ENCODE assay signal across 11 cellular contexts in the genomic region with DNA sequence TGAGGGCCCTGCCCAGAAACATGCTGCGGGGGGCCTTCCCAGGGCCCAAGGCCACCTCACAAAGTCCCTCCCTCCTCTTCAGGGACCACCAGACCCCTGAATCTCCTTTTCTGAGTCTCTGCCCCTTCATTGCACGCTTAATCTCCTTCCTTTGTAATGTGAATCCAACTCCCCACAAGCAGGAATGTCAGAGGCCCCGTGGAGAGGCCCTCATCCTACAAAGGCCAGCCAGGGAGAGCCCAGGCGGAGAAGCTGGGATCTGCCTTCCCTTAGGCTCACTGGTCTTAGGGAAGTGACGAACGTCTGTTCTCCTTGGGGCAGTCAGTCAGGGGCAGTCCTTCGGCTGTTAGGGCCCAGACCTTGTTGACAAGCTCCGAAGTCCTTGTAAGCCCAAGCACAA. TPM values are rescaled to one million over a fixed set of nuclear protein-coding genes. Genes with fewer than 3 reads are reported as not detected.
DNase-seq lines count a peak whose midpoint lies in the region; ATAC-seq, FAIRE-seq and TF ChIP-seq lines count a peak whose summit lies in the region.
"Had no signal": no experiment of that assay in that cellular context is flagged by ENCODE, and none has a peak within 500 bp of the region (broad histone marks: within the 10 kb centered on the region; RNA-seq: fewer than 3 reads in every experiment).

No MANE protein-coding gene starts in this region.

- in situ Hi-C loops in GM13976 (cut with MboI; ENCODE audit: low sequenced_read_pairs, unreplicated experiment) (no loop called here), G401 (cut with HindIII; ENCODE audit: low sequenced_read_pairs) (no loop called here)

- H3K9me3 ChIP-seq in kidney (ENCODE audit: control insufficient read depth in 1 of 2, low read length in 2 of 2) = no peaks in the 10 kb centered on the region

- H3K4me3 Mint-ChIP-seq in T-cell = peak overlapping the region in 1 of 3 donors; percentile 84
- no peak overlapping the region for H3K4me3 Mint-ChIP-seq in neural crest cell

- POLR2A ChIA-PET in T-cell (lab: Charles Lee) = interaction anchor here in 1 of 2 donors (0.6 kb wide), 1 partner anchor 167 kb away, joined by 3 read pairs; no protein-coding TSS in a partner anchor

- intact Hi-C loops in kidney (cut with DNase I) = no loop called here

- H3K36me3 Mint-ChIP-seq in T-cell (peaks cover 10% of the 10 kb centered on the region), neural crest cell (ENCODE audit: low read depth) (no peaks in the 10 kb centered on the region)

- H3K4me1 ChIP-seq in kidney (ENCODE audit: control insufficient read depth in 1 of 2, insufficient read depth in 1 of 2, low read depth in 1 of 2, low read length in 2 of 2) = peaks cover 0 to 7% of the 10 kb centered on the region in 2 donors

- H3K9me3 Mint-ChIP-seq in T-cell (no peaks in the 10 kb centered on the region), neural crest cell (no peaks in the 10 kb centered on the region)

- H3K9ac ChIP-seq in kidney (ENCODE audit: low read length in 2 of 2) = no peak overlapping the region

- H3K27ac Mint-ChIP-seq in T-cell = peak overlapping the region; percentile 88 to 96
- H3K27ac Mint-ChIP-seq in neural crest cell (ENCODE audit: unreplicated experiment) = peak overlapping the region; percentile 83

- H3K4me3 ChIP-seq in epithelial cell of esophagus (ENCODE audit: low read length) (no peak overlapping the region), kidney (ENCODE audit: low read length in 2 of 2) (no peak overlapping the region)

- peak overlapping the region in 1 of 2 donors; percentile 64 for H3K27ac ChIP-seq in kidney (ENCODE audit: low read depth in 2 of 2, low read length in 2 of 2)

- FAIRE-seq in kidney (lab: Jason Lieb, UNC) = no peak

- no peak for TF ChIP-seq CTCF in epithelial cell of esophagus (IDR thresholded peaks at IDR 0.05; ENCODE audit: insufficient read depth, low read depth, low read length, missing control alignments)
- no peak for TF ChIP-seq CTCF in neural crest cell (conservative IDR thresholded peaks at IDR 0.05)
- no peak for TF ChIP-seq CTCF in GM13976 (IDR thresholded peaks at IDR 0.05; ENCODE audit: borderline replicate concordance, control extremely low read depth, extremely low read depth, insufficient read depth, missing control alignments)
- no peak for TF ChIP-seq CTCF in kidney (IDR thresholded peaks at IDR 0.05; ENCODE audit: borderline replicate concordance, extremely low read depth, insufficient read depth)

- DNase-seq in ELF-1 (ENCODE audit: low read depth, low spot score) (peak; percentile 89), T-cell (no peak), epithelial cell of esophagus (ENCODE audit: low read depth) (peak; percentile 23), neural crest cell (ENCODE audit: low read depth, low spot score) (no peak), GM13976 (ENCODE audit: low spot score) (no peak), A172 (ENCODE audit: low spot score) (no peak), kidney (no peak), G401 (ENCODE audit: low spot score) (no peak)
- DNase-seq: islet precursor cell, Karpas-422, NCI-H510A had no signal

- CTCF ChIA-PET in T-cell (lab: Charles Lee) = no interaction called here

- no peaks in the 10 kb centered on the region for H3K27me3 Mint-ChIP-seq in T-cell
- no peaks in the 10 kb centered on the region for H3K27me3 Mint-ChIP-seq in neural crest cell (ENCODE audit: low read depth)

- peaks cover 0 to 6% of the 10 kb centered on the region in 2 donors for H3K36me3 ChIP-seq in kidney (ENCODE audit: control insufficient read depth in 1 of 2, insufficient read depth in 2 of 2, low read length in 2 of 2)

- ATAC-seq in T-cell (replicated peaks in 1 of 4) = no peak

- H3K4me1 Mint-ChIP-seq in T-cell (peaks cover 84 to 90% (median 85%) of the 10 kb centered on the region in 3 donors), neural crest cell (peaks cover 17% of the 10 kb centered on the region)

RNA-seq across cellular contexts. Expression of gene SMIM33, which starts 2.3 kb away (rescaled TPM):
- total RNA-seq in T-cell (1 to 10 TPM in 1 of 5 donors, under 1 TPM in 4; 0.13 to 1.1 (median 0.47) TPM), neural crest cell (not detected in 2 replicates), kidney (0.13 TPM)
- total RNA-seq in A172 (2014; rRNA removed; shearing (Covaris generic)) = not detected in 2 replicates
- polyA plus RNA-seq in kidney (ENCODE audit: insufficient read depth, low read depth, low replicate concordance) = not detected
- total RNA-seq in G401 (2014; rRNA removed; shearing (Covaris generic)) = not detected in 2 replicates

RNA-seq across cellular contexts. Expression of gene STING1, which starts 9.5 kb away (rescaled TPM):
- total RNA-seq in T-cell (100 to 1,000 TPM; 102 to 181 (median 138) TPM), neural crest cell (0.23 and 0.49 TPM in 2 replicates), kidney (109 TPM)
- 32.2 and 39.0 TPM in 2 replicates for total RNA-seq in A172 (2014; rRNA removed; shearing (Covaris generic))
- 29.8 TPM for polyA plus RNA-seq in kidney (ENCODE audit: insufficient read depth, low read depth, low replicate concordance)
- total RNA-seq in G401 (2014; rRNA removed; shearing (Covaris generic)) = 23.1 and 49.2 TPM in 2 replicates

RNA-seq across cellular contexts. Expression of gene ECSCR, which starts 10.6 kb away (rescaled TPM):
- total RNA-seq in T-cell = under 1 TPM in 1 of 5 donors, not detected in 4; 0.70 TPM
- not detected in 2 replicates for total RNA-seq in neural crest cell
- 0.62 and 1.8 TPM in 2 replicates for total RNA-seq in A172 (2014; rRNA removed; shearing (Covaris generic))
- total RNA-seq in kidney = 34.9 TPM
- 31.9 TPM for polyA plus RNA-seq in kidney (ENCODE audit: insufficient read depth, low read depth, low replicate concordance)
- total RNA-seq in G401 (2014; rRNA removed; shearing (Covaris generic)) = 2.0 and 6.3 TPM in 2 replicates

RNA-seq across cellular contexts. Expression of gene DNAJC18, which starts 33.8 kb away (rescaled TPM):
- 1 to 10 TPM; 4.7 to 7.2 (median 6.4) TPM for total RNA-seq in T-cell
- 27.9 and 32.5 TPM in 2 replicates for total RNA-seq in neural crest cell
- total RNA-seq in A172 (2014; rRNA removed; shearing (Covaris generic)) = 6.4 and 8.2 TPM in 2 replicates
- 13.7 TPM for total RNA-seq in kidney
- polyA plus RNA-seq in kidney (ENCODE audit: insufficient read depth, low read depth, low replicate concordance) = 3.9 TPM
- 4.1 and 18.8 TPM in 2 replicates for total RNA-seq in G401 (2014; rRNA removed; shearing (Covaris generic))

Comparison
In these comparisons a context has a peak if more than half of its experiments do, and no peak if none do; other contexts are left out.
1. DNase-seq: peak in ELF-1 (single experiment) and epithelial cell of esophagus (single experiment); none in T-cell (0 of 34), neural crest cell (single experiment), GM13976 (single experiment), A172 (single experiment), kidney (single experiment) and G401 (single experiment).
2. RNA of gene STING1, which starts 9.5 kb away (total RNA-seq): 102 to 181 TPM in T-cell, 109 TPM in kidney (single experiment), 23.1 to 49.2 TPM in G401 and 32.2 to 39.0 TPM in A172; 0.23 to 0.49 TPM in neural crest cell; every median in the first group is over 10 times any median in the second.